Comparison of ENCODE assay signal across 9 cellular contexts in genomic region chr7:157576415-157576814, GRCh38.
DNase-seq lines count a peak whose midpoint lies in the region.
"Had no signal": no experiment of that assay in that cellular context is flagged by ENCODE, and none has a peak within 500 bp of the region (broad histone marks: within the 10 kb centered on the region; RNA-seq: fewer than 3 reads in every experiment).

No MANE protein-coding gene starts in this region.

- peak; percentile 55 to 61 for DNase-seq in activated CD4-positive, alpha-beta T cell treated with anti-CD3 and anti-CD28 coated beads, Interleukin-2, amount 50 U/mL, for 48 hours
- peak; percentile 31 for DNase-seq in dermis blood vessel endothelial cell
- peak; percentile 44 to 47 for DNase-seq in stimulated activated CD4-positive, alpha-beta T cell treated with anti-CD3 and anti-CD28 coated beads, Interleukin-4, amount 100 ng/mL, for 48 hours (ENCODE audit: low read depth in 2 of 2)
- DNase-seq in OCI-M2 (lab: John Stamatoyannopoulos, UW; ENCODE audit: unreplicated experiment) = no peak
- no peak for DNase-seq in NCI-H1105 treated with DMSO at 0.1 percent for 48 hours (lab: John Stamatoyannopoulos, UW)
- DNase-seq in mesenchymal stem cell = no peak
- DNase-seq in midbrain (lab: John Stamatoyannopoulos, UW) = no peak
- DNase-seq: caudate nucleus had no signal

- peaks cover 0 to 12% of the 10 kb centered on the region in 2 experiments for H3K27me3 ChIP-seq in mesenchymal stem cell (ENCODE audit: control insufficient read depth in 1 of 2, insufficient read depth in 1 of 2, low read length in 2 of 2)

- H3K14ac ChIP-seq in mesenchymal stem cell (ENCODE audit: low read length in 2 of 2) = no peak overlapping the region

- no peak overlapping the region for H3K23ac ChIP-seq in mesenchymal stem cell (ENCODE audit: low read length in 2 of 2)

- H4K91ac ChIP-seq in mesenchymal stem cell (ENCODE audit: low read length) = no peak overlapping the region

- no peak overlapping the region for H2BK5ac ChIP-seq in mesenchymal stem cell (ENCODE audit: low read depth, low read length, poor library complexity, severe bottlenecking)

- 90% methylated on average over 36 of the region's 36 CpGs for WGBS in mesenchymal stem cell

- H3K18ac ChIP-seq in mesenchymal stem cell (ENCODE audit: low read depth in 1 of 2, low read length in 2 of 2) = no peak overlapping the region

- H3K9ac ChIP-seq in mesenchymal stem cell (ENCODE audit: low read length) = no peak overlapping the region

- H2BK12ac ChIP-seq in mesenchymal stem cell (ENCODE audit: low read length in 2 of 2) = no peak overlapping the region

- H3K4me3 ChIP-seq in GM08714 (ENCODE audit: low read length) (peak overlapping the region; percentile 71; the same call in 1 of the 2 replicates), mesenchymal stem cell (ENCODE audit: insufficient read depth in 1 of 2, low read depth in 1 of 2, low read length in 2 of 2) (no peak overlapping the region)

- H2AFZ ChIP-seq in mesenchymal stem cell (ENCODE audit: low read depth, low read length) = no peak overlapping the region

- H3K36me3 ChIP-seq in mesenchymal stem cell (ENCODE audit: control insufficient read depth in 1 of 2, insufficient read depth in 2 of 2, low read depth in 1 of 2, low read length in 2 of 2) = peaks cover 0 to 4% of the 10 kb centered on the region in 2 experiments

- no peak overlapping the region for H2AK5ac ChIP-seq in mesenchymal stem cell (ENCODE audit: low read length, severe bottlenecking)

- H4K8ac ChIP-seq in mesenchymal stem cell (ENCODE audit: low read length) = no peak overlapping the region

- H3K4me2 ChIP-seq in mesenchymal stem cell (ENCODE audit: low read length, poor library complexity, severe bottlenecking) = no peak overlapping the region

- H3K9me3 ChIP-seq in mesenchymal stem cell (ENCODE audit: control insufficient read depth, low read length) = no peaks in the 10 kb centered on the region

- H3K79me1 ChIP-seq in mesenchymal stem cell (replicated peaks; ENCODE audit: low read length, poor library complexity, severe bottlenecking) = no peaks in the 10 kb centered on the region

- no peaks in the 10 kb centered on the region for H3K4me1 ChIP-seq in mesenchymal stem cell (ENCODE audit: control insufficient read depth, insufficient read depth, low read depth, low read length)

- no peak overlapping the region for H3K27ac ChIP-seq in mesenchymal stem cell (ENCODE audit: low read length, poor library complexity, severe bottlenecking)

- H2BK120ac ChIP-seq in mesenchymal stem cell (ENCODE audit: low read depth, low read length) = no peak overlapping the region

- H3K4ac ChIP-seq in mesenchymal stem cell (ENCODE audit: low read depth in 1 of 2, low read length in 2 of 2) = no peak overlapping the region

- H2BK15ac ChIP-seq in mesenchymal stem cell (ENCODE audit: low read depth, poor library complexity, severe bottlenecking) = no peak overlapping the region

Comparison
In these comparisons a context has a peak if more than half of its experiments do, and no peak if none do; other contexts are left out.
1. DNase-seq: peak in activated CD4-positive, alpha-beta T cell treated with anti-CD3 and anti-CD28 coated beads, Interleukin-2, amount 50 U/mL, for 48 hours (2 of 2), dermis blood vessel endothelial cell (single experiment) and stimulated activated CD4-positive, alpha-beta T cell treated with anti-CD3 and anti-CD28 coated beads, Interleukin-4, amount 100 ng/mL, for 48 hours (2 of 2); none in OCI-M2 (single experiment), NCI-H1105 treated with DMSO at 0.1 percent for 48 hours (single experiment), mesenchymal stem cell (single experiment) and midbrain (single experiment).